ENCODE assay signal across 2 cellular contexts in genomic region chr12:109681986-109682707, GRCh38.
TF ChIP-seq lines count a peak whose summit lies in the region.

No MANE protein-coding gene starts in this region.

TF ChIP-seq in liver, 16 proteins besides CTCF, POLR2A, EP300 and RAD21:
- TF ChIP-seq NR2F2 (IDR thresholded peaks at IDR 0.05) (peak; percentile 35), YY1 (IDR thresholded peaks at IDR 0.05) (peak; percentile 55), ATF3 (IDR thresholded peaks at IDR 0.05) (no peak), GABPA (IDR thresholded peaks at IDR 0.05 in 1 of 2, conservative IDR thresholded peaks at IDR 0.05 in 1 of 2) (no peak), ZBTB33 (IDR thresholded peaks at IDR 0.05) (peak; percentile 35), JUND (IDR thresholded peaks at IDR 0.05) (peak in 1 of 2 donors; percentile 40), REST (IDR thresholded peaks at IDR 0.05) (no peak), TAF1 (conservative IDR thresholded peaks at IDR 0.05) (peak; percentile 51), HNF4A (conservative IDR thresholded peaks at IDR 0.05) (peak; percentile 45 to 67), RXRA (IDR thresholded peaks at IDR 0.05) (peak; percentile 70 to 85), SP1 (IDR thresholded peaks at IDR 0.05) (peak; percentile 49)

TF ChIP-seq in HepG2, 621 proteins besides CTCF, POLR2A, EP300 and RAD21:
- TF ChIP-seq ARID2 (CRISPR knock-in tag; IDR thresholded peaks at IDR 0.05; ENCODE audit: borderline replicate concordance): no peak
- TF ChIP-seq UBTF (CRISPR knock-in tag; IDR thresholded peaks at IDR 0.05): no peak
- no peak for TF ChIP-seq SALL2 (CRISPR knock-in tag; IDR thresholded peaks at IDR 0.05)
- no peak for TF ChIP-seq ZNF564 (CRISPR knock-in tag; IDR thresholded peaks at IDR 0.05)
- TF ChIP-seq TAF1 (CRISPR knock-in tag; IDR thresholded peaks at IDR 0.05): no peak
- TF ChIP-seq FOXM1 (CRISPR knock-in tag; IDR thresholded peaks at IDR 0.05): no peak
- no peak for TF ChIP-seq ZNF607 (CRISPR knock-in tag; IDR thresholded peaks at IDR 0.05; ENCODE audit: borderline replicate concordance)
- TF ChIP-seq ZSCAN20 (CRISPR knock-in tag; IDR thresholded peaks at IDR 0.05; ENCODE audit: borderline replicate concordance): no peak
- TF ChIP-seq ZNF121 (CRISPR knock-in tag; IDR thresholded peaks at IDR 0.05): no peak
- no peak for TF ChIP-seq ELK4 (CRISPR knock-in tag; IDR thresholded peaks at IDR 0.05; ENCODE audit: borderline replicate concordance)
- TF ChIP-seq ZFP37 (CRISPR knock-in tag; IDR thresholded peaks at IDR 0.05; ENCODE audit: borderline replicate concordance): no peak
- TF ChIP-seq CAMTA2 (CRISPR knock-in tag; IDR thresholded peaks at IDR 0.05; ENCODE audit: borderline replicate concordance): no peak
- no peak for TF ChIP-seq ZMAT5 (CRISPR knock-in tag; IDR thresholded peaks at IDR 0.05; ENCODE audit: borderline replicate concordance, low read depth)
- no peak for TF ChIP-seq ZFAT (CRISPR knock-in tag; conservative IDR thresholded peaks at IDR 0.05)
- TF ChIP-seq CERS6 (CRISPR knock-in tag; IDR thresholded peaks at IDR 0.05): no peak
- TF ChIP-seq ZNF816 (CRISPR knock-in tag; IDR thresholded peaks at IDR 0.05; ENCODE audit: borderline replicate concordance): no peak
- TF ChIP-seq RBAK (CRISPR knock-in tag; IDR thresholded peaks at IDR 0.05): no peak
